35 cellular contexts compared by ENCODE assay signal in genomic region chr12:34198924-34199323, GRCh38.
"Had no signal": no experiment of that assay in that cellular context is flagged by ENCODE, and none has a peak within 500 bp of the region (broad histone marks: within the 10 kb centered on the region; RNA-seq: fewer than 3 reads in every experiment).

No MANE protein-coding gene starts in this region.

- H3K27ac ChIP-seq: KMS-11 had no signal

- DNase-seq: Karpas-422, Kasumi-1, KBM-7, KG1, MG63, MM.1S, MV-4-11, NCI-H1048, NCI-H1092, NCI-H1092 treated with DMSO at 0.1 percent for 48 hours, NCI-H1105, NCI-H1105 treated with DMSO at 0.1 percent for 48 hours, NCI-H1417, NCI-H1417 treated with DMSO at 0.1 percent for 48 hours, NCI-H1436, NCI-H1436 treated with DMSO at 0.1 percent for 48 hours, NCI-H146, NCI-H1694, NCI-H1694 treated with DMSO at 0.1 percent for 48 hours, NCI-H187, NCI-H187 treated with DMSO at 0.1 percent for 48 hours, NCI-H1930, NCI-H2029, NCI-H2029 treated with DMSO at 0.1 percent for 48 hours, NCI-H2081, NCI-H2081 treated with DMSO at 0.1 percent for 48 hours, NCI-H2107, NCI-H2171, NCI-H2171 treated with DMSO at 0.1 percent for 48 hours, NCI-H2227 treated with DMSO at 0.1 percent for 48 hours, NCI-H226, NCI-H345, NCI-H446, NCI-H446 treated with DMSO at 0.1 percent for 48 hours had no signal

- H3K27me3 ChIP-seq: MG63 had no signal

- H3K9me3 ChIP-seq: MG63 had no signal

- H3K4me3 ChIP-seq: MG63 had no signal

- H3K36me3 ChIP-seq: MG63 had no signal
